In the genomic region with DNA sequence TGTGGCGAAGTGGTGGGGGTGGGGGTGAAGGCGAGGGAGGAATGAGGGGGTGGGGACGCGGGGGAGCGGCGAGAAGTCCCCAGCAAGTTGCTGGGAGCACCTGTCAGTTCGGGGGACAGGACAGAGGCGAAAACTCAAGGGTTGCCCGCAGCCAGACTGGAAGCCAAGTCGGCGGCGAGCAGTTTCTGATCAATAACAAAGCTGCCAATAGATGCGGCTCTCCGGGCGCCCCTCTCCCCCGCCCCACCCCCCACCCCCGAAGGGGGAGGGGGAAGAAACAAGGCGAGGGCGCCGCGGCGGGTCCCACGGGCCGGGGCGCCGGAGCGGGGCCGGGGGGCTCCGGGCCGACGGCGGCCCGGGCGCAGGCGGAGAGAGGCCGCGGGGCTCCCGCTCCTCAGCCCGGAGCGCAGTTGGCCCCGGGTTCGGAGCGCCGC, we compare ENCODE assay signal across 7 cellular contexts. TPM values are rescaled to one million over a fixed set of nuclear protein-coding genes. Genes with fewer than 3 reads are reported as not detected.
A peak's percentile ranks its signal among the peaks of the same experiment; 100 is the strongest.
DNase-seq lines count a peak whose midpoint lies in the region; ATAC-seq and TF ChIP-seq lines count a peak whose summit lies in the region.

No MANE protein-coding gene starts in this region.

- peak overlapping the region; percentile 61 for H3K4me3 ChIP-seq in HAP-1
- peak overlapping the region; percentile 99 for H3K4me3 ChIP-seq in retinal pigment epithelial cell (ENCODE audit: low read length)

- DNase-seq in HAP-1 (ENCODE audit: low spot score in 2 of 2) (peak in 1 of 2 experiments; percentile 60), left cardiac atrium (peak; percentile 37), retinal pigment epithelial cell (ENCODE audit: low read depth) (no peak), ureter (ENCODE audit: low spot score) (no peak), RKO (ENCODE audit: low spot score) (no peak), NCI-H2107 (lab: John Stamatoyannopoulos, UW) (no peak)

- no peaks in the 10 kb centered on the region for H3K9me3 ChIP-seq in HAP-1

- ATAC-seq in left cardiac atrium, result peak; percentile 11 to 12

- TF ChIP-seq CTCF in VCaP (conservative IDR thresholded peaks at IDR 0.05) (peak; percentile 1; the same call in 1 of the 2 replicates), retinal pigment epithelial cell (conservative IDR thresholded peaks at IDR 0.05; ENCODE audit: low read depth, low read length) (no peak)

- in situ Hi-C loops in HAP-1 (cut with MboI; ENCODE audit: low sequenced_read_pairs), result loop anchor here (25.0 kb wide), 1 partner anchor 284 kb away; no protein-coding TSS in a partner anchor

- no peaks in the 10 kb centered on the region for H3K36me3 ChIP-seq in HAP-1 (replicated peaks)

- no peaks in the 10 kb centered on the region for H3K27me3 ChIP-seq in HAP-1 (ENCODE audit: low read depth)

- peaks cover 48% of the 10 kb centered on the region for H3K4me1 ChIP-seq in HAP-1

- H3K27ac ChIP-seq in VCaP, result peak overlapping the region; percentile 41; the same call in 1 of the 2 replicates

- intact Hi-C loops in left cardiac atrium (cut with DNase I), result loop anchor here in 1 of 2 donors (5.0 kb wide), 1 partner anchor 76 kb away; no protein-coding TSS in a partner anchor

RNA-seq across cellular contexts. Expression of a gene that starts 0.4 kb away (rescaled TPM):
- total RNA-seq in left cardiac atrium (10 to 100 TPM; 16.5 to 18.5 TPM), ureter (13.8 TPM)
